In the genomic region with DNA sequence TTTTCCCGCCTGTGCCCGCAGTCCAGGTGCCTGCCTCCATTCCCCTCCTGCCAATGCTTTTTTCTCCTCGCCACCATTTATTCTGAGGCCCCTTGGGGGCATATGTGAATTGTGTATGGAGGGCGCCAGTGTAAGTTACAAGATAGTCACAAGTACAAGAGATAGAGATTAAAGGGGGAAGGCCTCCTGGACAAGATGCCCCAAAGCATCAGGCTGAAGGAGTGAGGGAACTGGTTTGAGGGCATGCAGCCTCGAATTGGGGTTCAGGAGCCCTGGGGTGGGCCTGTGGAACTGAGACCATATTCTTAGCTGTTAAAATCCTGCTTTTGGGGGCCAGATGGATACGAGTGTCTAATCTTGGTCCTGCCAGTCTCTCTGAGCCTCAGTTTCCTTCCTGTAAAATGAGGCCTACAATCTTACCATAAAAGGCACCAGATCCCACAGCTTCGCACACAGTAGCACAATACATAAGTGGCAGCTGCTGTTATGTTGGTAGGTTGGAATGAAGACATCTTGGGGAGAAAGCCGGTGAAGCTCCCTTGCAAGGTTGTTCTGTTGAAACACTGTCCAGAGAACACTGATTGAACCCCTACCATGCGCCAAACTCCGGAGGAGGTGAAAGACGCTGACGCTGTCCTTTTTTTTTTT, we compare ENCODE assay signal across 9 cellular contexts. TPM values are rescaled to one million over a fixed set of nuclear protein-coding genes. Genes with fewer than 3 reads are reported as not detected.
DNase-seq lines count a peak whose midpoint lies in the region; ATAC-seq, FAIRE-seq and TF ChIP-seq lines count a peak whose summit lies in the region.
"Had no signal": no experiment of that assay in that cellular context is flagged by ENCODE, and none has a peak within 500 bp of the region (broad histone marks: within the 10 kb centered on the region; RNA-seq: fewer than 3 reads in every experiment).

No MANE protein-coding gene starts in this region.

- H3K9me1 ChIP-seq in endothelial cell of umbilical vein (replicated peaks; ENCODE audit: control insufficient read depth, extremely low read depth, insufficient read depth, low read length) = no peaks in the 10 kb centered on the region

- H3K79me2 ChIP-seq in GM23338 (replicated peaks; ENCODE audit: insufficient read depth) = 0 out of 2 replicates have a peak, but pooled peaks cover 5% of the 10 kb centered on the region
- peaks cover 35% of the 10 kb centered on the region for H3K79me2 ChIP-seq in PC-9 (ENCODE audit: low read depth)
- peaks cover 3% of the 10 kb centered on the region for H3K79me2 ChIP-seq in endothelial cell of umbilical vein (ENCODE audit: control insufficient read depth, insufficient read depth, low read length)

- no peaks in the 10 kb centered on the region for H3K9me2 ChIP-seq in GM23338 (ENCODE audit: insufficient read depth)
- no peaks in the 10 kb centered on the region for H3K9me2 ChIP-seq in PC-9 (ENCODE audit: insufficient read depth)

- peaks cover 33% of the 10 kb centered on the region for H3F3A ChIP-seq in GM23338 (replicated peaks; ENCODE audit: low read depth)
- peaks cover 38% of the 10 kb centered on the region for H3F3A ChIP-seq in PC-9 (ENCODE audit: insufficient read depth, low read depth)

- H3K4me1 ChIP-seq in GM23338 (ENCODE audit: insufficient read depth) (peaks cover 6% of the 10 kb centered on the region; the same call in 1 of the 2 replicates), PC-9 (replicated peaks; ENCODE audit: insufficient read depth) (peaks cover 41% of the 10 kb centered on the region), endothelial cell of umbilical vein (ENCODE audit: control insufficient read depth, extremely low read depth, insufficient read depth, low read length) (peaks cover 11% of the 10 kb centered on the region)

- DNase-seq in GM23338 (ENCODE audit: low spot score) = no peak
- peak in 1 of 2 experiments; percentile 30 for DNase-seq in PC-9
- DNase-seq in endothelial cell of umbilical vein (ENCODE audit: low read depth, low spot score) = no peak
- no peak for DNase-seq in stimulated activated effector memory CD8-positive, alpha-beta T cell treated with anti-CD3 and anti-CD28 coated beads, Interleukin-12 subunit alpha, Interleukin-12 subunit beta, amount 100 ng/mL, for 72 hours (ENCODE audit: low spot score in 2 of 2)
- DNase-seq in occipital lobe (lab: John Stamatoyannopoulos, UW) = no peak
- DNase-seq in middle frontal gyrus (ENCODE audit: extremely low spot score, low spot score) = no peak
- no peak for DNase-seq in HK-2 (ENCODE audit: unreplicated experiment)

- H3K4me3 ChIP-seq in GM23338 = no peak overlapping the region
- peak overlapping the region; percentile 80; the same call in 1 of the 2 replicates for H3K4me3 ChIP-seq in PC-9
- H3K4me3 ChIP-seq in endothelial cell of umbilical vein (replicated peaks in 1 of 3; ENCODE audit: insufficient read depth in 1 of 3, low read depth in 1 of 3, low read length in 3 of 3) = no peak overlapping the region

- H2AFZ ChIP-seq in GM23338 (peak overlapping the region; percentile 83; the same call in 1 of the 2 replicates), PC-9 (peak overlapping the region; percentile 39; the same call in 1 of the 2 replicates), endothelial cell of umbilical vein (ENCODE audit: low read depth, low read length) (peak overlapping the region; percentile 1)

- peak in 1 of 2 experiments; percentile 3; a peak in 1 of 4 replicates for TF ChIP-seq CTCF in GM23338 (conservative IDR thresholded peaks at IDR 0.05; ENCODE audit: low read depth in 2 of 2)
- peak; percentile 64; the same call in 1 of the 2 replicates for TF ChIP-seq CTCF in PC-9 (conservative IDR thresholded peaks at IDR 0.05)
- TF ChIP-seq CTCF in endothelial cell of umbilical vein (IDR thresholded peaks at IDR 0.05; ENCODE audit: extremely low read depth in 1 of 2, insufficient read depth in 1 of 2, low read depth in 1 of 2, low read length in 2 of 2) = no peak

- H3K9me3 ChIP-seq in PC-9 (ENCODE audit: insufficient read depth, low read depth) (no peaks in the 10 kb centered on the region), endothelial cell of umbilical vein (replicated peaks; ENCODE audit: control insufficient read depth, insufficient read depth, low read length) (no peaks in the 10 kb centered on the region)

- H3K4me1 Mint-ChIP-seq in GM23338 = peaks cover 19% of the 10 kb centered on the region
- H3K4me1 Mint-ChIP-seq in stimulated activated effector memory CD8-positive, alpha-beta T cell treated with anti-CD3 and anti-CD28 coated beads, Interleukin-12 subunit alpha, Interleukin-12 subunit beta, amount 100 ng/mL, for 72 hours = peaks cover 14% of the 10 kb centered on the region

- POLR2A ChIA-PET in PC-9 (lab: Charles Lee; ENCODE audit: unreplicated experiment) = interaction anchor here (0.7 kb wide), 1 partner anchor 472 kb away, joined by 3 read pairs; no protein-coding TSS in a partner anchor
- POLR2A ChIA-PET in endothelial cell of umbilical vein (lab: Charles Lee) = no interaction called here

- peaks cover 22% of the 10 kb centered on the region for H3K27me3 Mint-ChIP-seq in GM23338 (ENCODE audit: insufficient read depth, low read depth, poor library complexity)

- H3K9me3 Mint-ChIP-seq in GM23338 = no peaks in the 10 kb centered on the region
- no peaks in the 10 kb centered on the region for H3K9me3 Mint-ChIP-seq in stimulated activated effector memory CD8-positive, alpha-beta T cell treated with anti-CD3 and anti-CD28 coated beads, Interleukin-12 subunit alpha, Interleukin-12 subunit beta, amount 100 ng/mL, for 72 hours

- intact Hi-C loops in PC-9 (cut with micrococcal nuclease; ENCODE audit: unreplicated experiment) (loop anchor here (2.0 to 10.0 kb wide), 3 partner anchors 58 to 1352 kb away; no protein-coding TSS in a partner anchor), endothelial cell of umbilical vein (cut with micrococcal nuclease) (loop anchor here (1.0 kb wide), 2 partner anchors 970 to 992 kb away; no protein-coding TSS in a partner anchor)

- CTCF ChIA-PET in PC-9 (lab: Charles Lee) = interaction anchor here (0.6 to 1.7 kb wide), 15 partner anchors 9 to 1102 kb away, joined by 3 to 11 read pairs (median 5); a partner anchor contains a TSS
- CTCF ChIA-PET in endothelial cell of umbilical vein (lab: Charles Lee) = interaction anchor here (0.7 to 2.3 kb wide), 17 partner anchors 10 to 1111 kb away, joined by 3 to 50 read pairs (median 4); a partner anchor contains a TSS

- TF ChIP-seq POLR2A in endothelial cell of umbilical vein (IDR thresholded peaks at IDR 0.05; ENCODE audit: low read depth, low read length) = no peak

- dilution Hi-C loops in endothelial cell of umbilical vein (cut with MboI; ENCODE audit: extremely low pct_ligation_motif_present, low sequenced_read_pairs) = no loop called here

- peak; percentile 12 for FAIRE-seq in endothelial cell of umbilical vein (lab: Jason Lieb, UNC)
- FAIRE-seq: HTR-8/SVneo had no signal

- H4K20me1 ChIP-seq in GM23338 (replicated peaks; ENCODE audit: insufficient read depth) (peaks cover 11% of the 10 kb centered on the region), PC-9 (ENCODE audit: insufficient read depth) (peaks cover 5% of the 10 kb centered on the region; the same call in 1 of the 2 replicates), endothelial cell of umbilical vein (replicated peaks; ENCODE audit: control insufficient read depth, extremely low read depth, insufficient read depth, low read length) (no peaks in the 10 kb centered on the region)

- H3K36me3 ChIP-seq in GM23338 (ENCODE audit: insufficient read depth) (peaks cover 12% of the 10 kb centered on the region), PC-9 (ENCODE audit: low read depth) (peaks cover 9% of the 10 kb centered on the region; the same call in 1 of the 2 replicates), endothelial cell of umbilical vein (ENCODE audit: control insufficient read depth in 2 of 2, extremely low read depth in 1 of 2, insufficient read depth in 2 of 2, low read length in 2 of 2) (peaks cover 6 to 11% of the 10 kb centered on the region in 2 experiments)

- no peak overlapping the region for H3K9ac ChIP-seq in endothelial cell of umbilical vein (replicated peaks; ENCODE audit: extremely low read depth, insufficient read depth, low read length)

- H3K27me3 ChIP-seq in GM23338 (ENCODE audit: insufficient read depth) (no peaks in the 10 kb centered on the region), PC-9 (ENCODE audit: insufficient read depth, low read depth) (no peaks in the 10 kb centered on the region), endothelial cell of umbilical vein (ENCODE audit: control insufficient read depth in 2 of 2, insufficient read depth in 2 of 2, low read length in 2 of 2) (no peaks in the 10 kb centered on the region)

- BruUV-seq in PC-9 (replicated peaks; lab: Mats Ljungman, UMichigan) (TSS peak; percentile 20), endothelial cell of umbilical vein (replicated peaks; lab: Mats Ljungman, UMichigan) (no TSS peak)

- no peak overlapping the region for H3K27ac Mint-ChIP-seq in GM23338
- peak overlapping the region; percentile 92 for H3K27ac Mint-ChIP-seq in stimulated activated effector memory CD8-positive, alpha-beta T cell treated with anti-CD3 and anti-CD28 coated beads, Interleukin-12 subunit alpha, Interleukin-12 subunit beta, amount 100 ng/mL, for 72 hours

- H3K36me3 Mint-ChIP-seq in GM23338 (ENCODE audit: low read depth) = peaks cover 24% of the 10 kb centered on the region
- peaks cover 32% of the 10 kb centered on the region for H3K36me3 Mint-ChIP-seq in stimulated activated effector memory CD8-positive, alpha-beta T cell treated with anti-CD3 and anti-CD28 coated beads, Interleukin-12 subunit alpha, Interleukin-12 subunit beta, amount 100 ng/mL, for 72 hours

- no peak for ATAC-seq in GM23338
- no peak for ATAC-seq in stimulated activated effector memory CD8-positive, alpha-beta T cell treated with anti-CD3 and anti-CD28 coated beads, Interleukin-12 subunit alpha, Interleukin-12 subunit beta, amount 100 ng/mL, for 72 hours
- no peak for ATAC-seq in HG02973 (IDR thresholded peaks at IDR 0.05; ENCODE audit: unreplicated experiment)

- H3K4me3 Mint-ChIP-seq in GM23338 = peak overlapping the region; percentile 34; the same call in 1 of the 3 replicates
- H3K4me3 Mint-ChIP-seq in stimulated activated effector memory CD8-positive, alpha-beta T cell treated with anti-CD3 and anti-CD28 coated beads, Interleukin-12 subunit alpha, Interleukin-12 subunit beta, amount 100 ng/mL, for 72 hours = peak overlapping the region; percentile 69

- 0 out of 2 replicates have a peak overlapping the region, but pooled peaks have one; percentile 62 for H3K4me2 ChIP-seq in GM23338
- H3K4me2 ChIP-seq in PC-9 = peak overlapping the region; percentile 97
- no peak overlapping the region for H3K4me2 ChIP-seq in endothelial cell of umbilical vein (ENCODE audit: insufficient read depth, low read length)

- H3K27ac ChIP-seq in GM23338 (ENCODE audit: low read depth) = no peak overlapping the region
- peak overlapping the region; percentile 86 for H3K27ac ChIP-seq in PC-9
- H3K27ac ChIP-seq in endothelial cell of umbilical vein (ENCODE audit: insufficient read depth, low read depth, low read length) = no peak overlapping the region

RNA-seq across cellular contexts. Expression of a gene that starts 0.5 kb away (rescaled TPM):
- 39.6 and 40.0 TPM in 2 replicates for total RNA-seq in GM23338 (2014; rRNA removed; shearing (Covaris generic))
- polyA plus RNA-seq in GM23338 (2016; fragmentation: Nextera tagmentation; extraction: Ambion mirVana) (46.7 and 54.1 TPM in 2 replicates), endothelial cell of umbilical vein (18.4 and 26.6 TPM in 2 replicates)
- total RNA-seq in PC-9 (2021) (20.5 and 25.1 TPM in 2 replicates), endothelial cell of umbilical vein (14.0 and 18.6 TPM in 2 replicates), occipital lobe (19.7 TPM)
- polyA plus RNA-seq in endothelial cell of umbilical vein (2011; cell fraction: cytosol; rRNA removed) = 5.8 and 10.4 TPM in 2 replicates
- polyA plus RNA-seq in endothelial cell of umbilical vein (2011; cell fraction: nucleus; rRNA removed) = 15.1 and 16.8 TPM in 2 replicates
- polyA plus RNA-seq in endothelial cell of umbilical vein (2012) = 10.8 and 17.0 TPM in 2 replicates
- polyA minus RNA-seq in endothelial cell of umbilical vein = 1.2 and 1.9 TPM in 2 replicates
- 24.6 TPM for polyA minus RNA-seq in endothelial cell of umbilical vein (2011; cell fraction: cytosol; rRNA and poly(A)+ RNA removed)
- polyA minus RNA-seq in endothelial cell of umbilical vein (2011; cell fraction: nucleus; rRNA and poly(A)+ RNA removed) = 2.5 and 3.8 TPM in 2 replicates

RNA-seq across cellular contexts. Expression of a gene that starts 25.7 kb away (rescaled TPM):
- total RNA-seq in GM23338 (2014; rRNA removed; shearing (Covaris generic)) = 242 and 282 TPM in 2 replicates
- polyA plus RNA-seq in GM23338 (2016; fragmentation: Nextera tagmentation; extraction: Ambion mirVana) (294 and 311 TPM in 2 replicates), endothelial cell of umbilical vein (65.5 and 89.3 TPM in 2 replicates)
- total RNA-seq in PC-9 (2021) (241 and 243 TPM in 2 replicates), endothelial cell of umbilical vein (220 and 222 TPM in 2 replicates), occipital lobe (126 TPM)
- polyA plus RNA-seq in endothelial cell of umbilical vein (2011; cell fraction: cytosol; rRNA removed) = 131 and 135 TPM in 2 replicates
- 94.4 and 118 TPM in 2 replicates for polyA plus RNA-seq in endothelial cell of umbilical vein (2011; cell fraction: nucleus; rRNA removed)
- polyA plus RNA-seq in endothelial cell of umbilical vein (2012) = 297 and 299 TPM in 2 replicates
- 55.0 and 58.7 TPM in 2 replicates for polyA minus RNA-seq in endothelial cell of umbilical vein
- polyA minus RNA-seq in endothelial cell of umbilical vein (2011; cell fraction: cytosol; rRNA and poly(A)+ RNA removed) = 132 TPM
- 31.6 and 39.6 TPM in 2 replicates for polyA minus RNA-seq in endothelial cell of umbilical vein (2011; cell fraction: nucleus; rRNA and poly(A)+ RNA removed)

Comparison
In these comparisons a context has a peak if more than half of its experiments do, and no peak if none do; other contexts are left out.
1. H2AFZ ChIP-seq: peak in every context shown above with its lines; median percentile 83 in GM23338; 39 in PC-9; 1 in endothelial cell of umbilical vein.